ENCODE assay signal across 19 cellular contexts in genomic region chr3:150293401-150294001, GRCh38.
DNase-seq lines count a peak whose midpoint lies in the region; ATAC-seq and TF ChIP-seq lines count a peak whose summit lies in the region.
"Had no signal": no experiment of that assay in that cellular context is flagged by ENCODE, and none has a peak within 500 bp of the region (broad histone marks: within the 10 kb centered on the region; RNA-seq: fewer than 3 reads in every experiment).

No MANE protein-coding gene starts in this region.

- H2AFZ ChIP-seq in HCT116 (ENCODE audit: low read depth, low read length, poor library complexity, severe bottlenecking) (peak overlapping the region; percentile 4), smooth muscle cell (ENCODE audit: low read depth) (no peak overlapping the region)

- no peak for TF ChIP-seq POLR2A in HCT116 (IDR thresholded peaks at IDR 0.05; ENCODE audit: borderline replicate concordance, extremely low read depth, insufficient read depth, insufficient read length)

- H3K9ac ChIP-seq in HCT116 (ENCODE audit: low read length) (no peak overlapping the region), adipocyte (ENCODE audit: low read length) (no peak overlapping the region), smooth muscle cell (ENCODE audit: low read depth) (peak overlapping the region; percentile 28)
- H3K9ac ChIP-seq: KMS-11 had no signal

- no peaks in the 10 kb centered on the region for H3K9me2 ChIP-seq in HCT116 (ENCODE audit: insufficient read depth)

- WGBS in smooth muscle cell (ENCODE audit: low lambda C conversion rate), result 56% methylated on average over 7 of the region's 7 CpGs

- DNase-seq in HCT116 (ENCODE audit: low read depth, low spot score) (no peak), adipocyte (ENCODE audit: low read depth) (peak; percentile 55), fibroblast of mammary gland (ENCODE audit: low read depth) (peak; percentile 71), smooth muscle cell (lab: John Stamatoyannopoulos, UW; ENCODE audit: unreplicated experiment) (no peak), 8988T (no peak)
- DNase-seq: activated CD4-positive, alpha-beta T cell treated with anti-CD3 and anti-CD28 coated beads, Interleukin-2, amount 10 ng/mL, durations not matched to agents 7 days and 5 days; activated T-cell treated with anti-CD3 and anti-CD28 coated beads, Interleukin-2, amount 50 U/mL, for 48 hours; amygdala; Calu3; effector CD4-positive, alpha-beta T cell; hippocampal formation; left ventricle myocardium inferior; NCI-H146; NCI-H748 treated with DMSO at 0.1 percent for 48 hours; T-helper 2 cell had no signal

- H3K4me3 ChIP-seq in HCT116 (replicated peaks in 1 of 2; ENCODE audit: low read depth in 1 of 2, low read length in 2 of 2) (no peak overlapping the region), adipocyte (ENCODE audit: low read length) (peak overlapping the region; percentile 11), fibroblast of mammary gland (ENCODE audit: control insufficient read depth, low read depth, low read length) (no peak overlapping the region), smooth muscle cell (no peak overlapping the region)
- H3K4me3 ChIP-seq: left ventricle myocardium inferior had no signal

- H3K36me3 ChIP-seq in HCT116 (ENCODE audit: control insufficient read depth in 1 of 2, insufficient read depth in 2 of 2, low read length in 2 of 2) (no peaks in the 10 kb centered on the region), adipocyte (ENCODE audit: control insufficient read depth, insufficient read depth, low read length, severe bottlenecking) (no peaks in the 10 kb centered on the region), smooth muscle cell (ENCODE audit: low read depth) (no peaks in the 10 kb centered on the region)
- H3K36me3 ChIP-seq: left ventricle myocardium inferior had no signal

- H3K79me2 ChIP-seq in HCT116 (ENCODE audit: insufficient read depth, low read length) (no peaks in the 10 kb centered on the region), smooth muscle cell (ENCODE audit: low read depth) (no peaks in the 10 kb centered on the region)

- POLR2A ChIA-PET in HCT116 (lab: Charles Lee), result no interaction called here

- H3K4me2 ChIP-seq in HCT116 (ENCODE audit: low read length) (no peak overlapping the region), smooth muscle cell (peak overlapping the region; percentile 55)
- H3K4me2 ChIP-seq: KMS-11 had no signal

- H4K20me1 ChIP-seq in HCT116 (ENCODE audit: insufficient read depth) (no peaks in the 10 kb centered on the region), smooth muscle cell (ENCODE audit: low read depth) (no peaks in the 10 kb centered on the region)

- TF ChIP-seq CTCF in HCT116 (IDR thresholded peaks at IDR 0.05 in 2 of 3, conservative IDR thresholded peaks at IDR 0.05 in 1 of 3; ENCODE audit: borderline replicate concordance in 1 of 3, insufficient read depth in 1 of 3, low read depth in 2 of 3, low read length in 2 of 3), result no peak
- no peak for TF ChIP-seq CTCF in fibroblast of mammary gland (conservative IDR thresholded peaks at IDR 0.05; ENCODE audit: control insufficient read depth, insufficient read depth, low read depth, low read length)
- TF ChIP-seq CTCF in smooth muscle cell (IDR thresholded peaks at IDR 0.05; ENCODE audit: borderline replicate concordance, insufficient read depth, poor library complexity, severe bottlenecking), result no peak

- H3K9me3 ChIP-seq in HCT116 (ENCODE audit: control insufficient read depth in 1 of 2, insufficient read depth in 1 of 2, low read depth in 1 of 2, low read length in 2 of 2) (no peaks in the 10 kb centered on the region), adipocyte (ENCODE audit: control insufficient read depth, low read length) (no peaks in the 10 kb centered on the region), smooth muscle cell (replicated peaks; ENCODE audit: low read depth) (no peaks in the 10 kb centered on the region)

- ATAC-seq in HCT116, result no peak
- no peak for ATAC-seq in GM19395 (IDR thresholded peaks at IDR 0.05; ENCODE audit: unreplicated experiment)
- no peak for ATAC-seq in GM19397 (IDR thresholded peaks at IDR 0.05; ENCODE audit: unreplicated experiment)

- BruUV-seq in HCT116 (replicated peaks; lab: Mats Ljungman, UMichigan), result no TSS peak

- CTCF ChIA-PET in HCT116 (lab: Charles Lee), result interaction anchor here (1.3 kb wide), 1 partner anchor 10 kb away, joined by 3 read pairs; no protein-coding TSS in a partner anchor

- H3K27ac ChIP-seq in HCT116 (ENCODE audit: low read depth, low read length) (no peak overlapping the region), smooth muscle cell (ENCODE audit: low read depth) (peak overlapping the region; percentile 85)
- H3K27ac ChIP-seq: KMS-11, left ventricle myocardium inferior, RWPE1 had no signal

- H3F3A ChIP-seq in smooth muscle cell (ENCODE audit: low read depth), result peaks cover 4% of the 10 kb centered on the region

- RAD21 ChIA-PET in HCT116 (lab: Charles Lee; ENCODE audit: low non-redundant PET in 1 of 2, low total read pairs in 2 of 2, uncharacterized antibody in 2 of 2, unreplicated experiment in 2 of 2), result no interaction called here

- H3K27me3 ChIP-seq in HCT116 (ENCODE audit: insufficient read depth, low read length), result no peaks in the 10 kb centered on the region
- no peaks in the 10 kb centered on the region for H3K27me3 ChIP-seq in adipocyte (replicated peaks; ENCODE audit: control insufficient read depth, insufficient read depth, low read length)
- no peaks in the 10 kb centered on the region for H3K27me3 ChIP-seq in smooth muscle cell (ENCODE audit: low read depth)

- intact Hi-C loops in HCT116 (cut with micrococcal nuclease), result no loop called here

- TF ChIP-seq RAD21 in HCT116 (IDR thresholded peaks at IDR 0.05; ENCODE audit: low read depth), result no peak

- H3K4me1 ChIP-seq in HCT116 (ENCODE audit: control insufficient read depth in 1 of 2, insufficient read depth in 2 of 2, low read length in 2 of 2) (peaks cover 0 to 4% of the 10 kb centered on the region in 2 experiments; a peak in 1 of 4 replicates), adipocyte (ENCODE audit: control insufficient read depth, insufficient read depth, low read length) (peaks cover 13% of the 10 kb centered on the region), smooth muscle cell (ENCODE audit: low read depth) (no peaks in the 10 kb centered on the region)
- H3K4me1 ChIP-seq: left ventricle myocardium inferior had no signal

TF ChIP-seq in HCT116, 20 proteins besides CTCF, POLR2A, EP300 and RAD21:
- TF ChIP-seq, protein P1, sequence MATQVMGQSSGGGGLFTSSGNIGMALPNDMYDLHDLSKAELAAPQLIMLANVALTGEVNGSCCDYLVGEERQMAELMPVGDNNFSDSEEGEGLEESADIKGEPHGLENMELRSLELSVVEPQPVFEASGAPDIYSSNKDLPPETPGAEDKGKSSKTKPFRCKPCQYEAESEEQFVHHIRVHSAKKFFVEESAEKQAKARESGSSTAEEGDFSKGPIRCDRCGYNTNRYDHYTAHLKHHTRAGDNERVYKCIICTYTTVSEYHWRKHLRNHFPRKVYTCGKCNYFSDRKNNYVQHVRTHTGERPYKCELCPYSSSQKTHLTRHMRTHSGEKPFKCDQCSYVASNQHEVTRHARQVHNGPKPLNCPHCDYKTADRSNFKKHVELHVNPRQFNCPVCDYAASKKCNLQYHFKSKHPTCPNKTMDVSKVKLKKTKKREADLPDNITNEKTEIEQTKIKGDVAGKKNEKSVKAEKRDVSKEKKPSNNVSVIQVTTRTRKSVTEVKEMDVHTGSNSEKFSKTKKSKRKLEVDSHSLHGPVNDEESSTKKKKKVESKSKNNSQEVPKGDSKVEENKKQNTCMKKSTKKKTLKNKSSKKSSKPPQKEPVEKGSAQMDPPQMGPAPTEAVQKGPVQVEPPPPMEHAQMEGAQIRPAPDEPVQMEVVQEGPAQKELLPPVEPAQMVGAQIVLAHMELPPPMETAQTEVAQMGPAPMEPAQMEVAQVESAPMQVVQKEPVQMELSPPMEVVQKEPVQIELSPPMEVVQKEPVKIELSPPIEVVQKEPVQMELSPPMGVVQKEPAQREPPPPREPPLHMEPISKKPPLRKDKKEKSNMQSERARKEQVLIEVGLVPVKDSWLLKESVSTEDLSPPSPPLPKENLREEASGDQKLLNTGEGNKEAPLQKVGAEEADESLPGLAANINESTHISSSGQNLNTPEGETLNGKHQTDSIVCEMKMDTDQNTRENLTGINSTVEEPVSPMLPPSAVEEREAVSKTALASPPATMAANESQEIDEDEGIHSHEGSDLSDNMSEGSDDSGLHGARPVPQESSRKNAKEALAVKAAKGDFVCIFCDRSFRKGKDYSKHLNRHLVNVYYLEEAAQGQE (IDR thresholded peaks at IDR 0.05; ENCODE audit: low read depth), result no peak
- TF ChIP-seq, protein P2, sequence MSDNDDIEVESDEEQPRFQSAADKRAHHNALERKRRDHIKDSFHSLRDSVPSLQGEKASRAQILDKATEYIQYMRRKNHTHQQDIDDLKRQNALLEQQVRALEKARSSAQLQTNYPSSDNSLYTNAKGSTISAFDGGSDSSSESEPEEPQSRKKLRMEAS (IDR thresholded peaks at IDR 0.05), result no peak
- no peak for TF ChIP-seq FOSL1 (IDR thresholded peaks at IDR 0.05; ENCODE audit: low read depth)
- TF ChIP-seq ZNF274 (IDR thresholded peaks at IDR 0.05; ENCODE audit: low read depth, low read length), result no peak
- TF ChIP-seq EGR1 (IDR thresholded peaks at IDR 0.05; ENCODE audit: low read depth), result no peak
- TF ChIP-seq EZH2phosphoT487 (IDR thresholded peaks at IDR 0.05; ENCODE audit: borderline replicate concordance), result no peak
- no peak for TF ChIP-seq POLR2AphosphoS5 (IDR thresholded peaks at IDR 0.05; ENCODE audit: low read depth, low read length)
- no peak for TF ChIP-seq ZFX (IDR thresholded peaks at IDR 0.05)
- TF ChIP-seq EZH2 (IDR thresholded peaks at IDR 0.05), result no peak
- TF ChIP-seq SRF (IDR thresholded peaks at IDR 0.05; ENCODE audit: low read depth), result no peak
- no peak for TF ChIP-seq SIN3A (IDR thresholded peaks at IDR 0.05; ENCODE audit: low read depth)
- TF ChIP-seq ELF1 (IDR thresholded peaks at IDR 0.05; ENCODE audit: borderline replicate concordance, low read depth), result no peak
- no peak for TF ChIP-seq SP1 (IDR thresholded peaks at IDR 0.05; ENCODE audit: low read depth)

Comparison
In these comparisons a context has a peak if more than half of its experiments do, and no peak if none do; other contexts are left out.
1. DNase-seq: peak in adipocyte (single experiment) and fibroblast of mammary gland (single experiment); none in HCT116 (single experiment), smooth muscle cell (single experiment) and 8988T (single experiment).